Comparison of ENCODE assay signal across 8 cellular contexts in the genomic region with DNA sequence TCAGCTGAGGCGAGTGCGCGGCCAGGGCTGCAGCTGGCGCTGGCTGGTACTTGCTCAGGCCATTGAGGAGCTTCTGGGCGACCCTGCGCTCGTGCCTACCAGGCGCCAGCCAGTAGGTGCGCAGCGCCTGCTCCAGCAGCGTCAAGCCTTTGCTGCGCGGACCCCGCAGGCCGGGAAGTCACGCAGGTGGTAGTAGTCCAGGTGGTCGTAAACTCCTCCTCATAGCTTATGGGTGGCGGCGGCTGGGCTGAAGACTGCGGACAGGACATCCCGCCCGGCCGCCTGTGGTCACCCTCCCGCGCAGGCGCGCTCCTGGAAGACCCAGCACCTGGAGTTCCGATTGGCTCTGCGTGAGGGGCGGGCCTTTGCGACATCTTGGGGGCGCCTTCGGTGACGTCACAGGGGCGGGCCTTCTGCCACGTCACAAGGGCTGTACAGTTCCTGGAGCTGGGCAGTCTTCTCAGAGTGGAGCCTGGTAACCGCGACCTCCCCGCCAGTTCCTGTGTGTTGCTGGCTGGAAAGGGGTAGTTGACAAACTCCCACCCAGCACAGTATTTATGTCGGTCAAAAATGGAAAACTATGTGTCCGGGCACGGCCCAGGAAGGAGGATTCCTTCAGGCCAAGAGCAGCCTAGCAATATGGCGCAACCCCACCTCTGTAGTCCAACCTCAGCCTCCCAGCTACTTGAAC.
DNase-seq lines count a peak whose midpoint lies in the region; ATAC-seq, FAIRE-seq and TF ChIP-seq lines count a peak whose summit lies in the region.
"Not testable (repeated sequence)": the region's sequence is repeated elsewhere in the genome, so short reads cannot be mapped to it uniquely, and the experiment has no call there.

No MANE protein-coding gene starts in this region.

- POLR2A ChIA-PET in activated CD4-positive, alpha-beta T cell treated with anti-CD3 and anti-CD28 coated beads for 36 hours (lab: Charles Lee): interaction anchor here (0.8 to 1.2 kb wide), 2 partner anchors 20 to 397 kb away, joined by 3 read pairs; a partner anchor contains a TSS

- peak overlapping the region; percentile 88 for H3K27ac Mint-ChIP-seq in activated CD4-positive, alpha-beta T cell treated with anti-CD3 and anti-CD28 coated beads for 36 hours

- not testable (repeated sequence) for H3K9me3 ChIP-seq in BLaER1 treated with 17β-estradiol and CSF1 and Interleukin-3, amounts not matched to agents 10 nM and 100 nM (replicated peaks in 1 of 11)

- H3K36me3 ChIP-seq in BLaER1 treated with 17β-estradiol and CSF1 and Interleukin-3, amounts not matched to agents 10 nM and 100 nM: not testable (repeated sequence)

- not testable (repeated sequence) for H3K36me3 Mint-ChIP-seq in activated CD4-positive, alpha-beta T cell treated with anti-CD3 and anti-CD28 coated beads for 36 hours (ENCODE audit: low read depth)

- not testable (repeated sequence) for H3K4me1 Mint-ChIP-seq in activated CD4-positive, alpha-beta T cell treated with anti-CD3 and anti-CD28 coated beads for 36 hours

- peak; percentile 82 for FAIRE-seq in GM19239 (lab: Jason Lieb, UNC)

- intact Hi-C loops in activated CD4-positive, alpha-beta T cell treated with anti-CD3 and anti-CD28 coated beads for 36 hours (cut with DNase I, micrococcal nuclease): loop anchor here (1.0 to 2.0 kb wide), 5 partner anchors 20 to 723 kb away; a partner anchor contains a TSS

- H3K4me3 Mint-ChIP-seq in activated CD4-positive, alpha-beta T cell treated with anti-CD3 and anti-CD28 coated beads for 36 hours: peak overlapping the region; percentile 83

- peak overlapping the region; percentile 69 to 84 (median 76) for H3K4me3 ChIP-seq in BLaER1 treated with 17β-estradiol and CSF1 and Interleukin-3, amounts not matched to agents 10 nM and 100 nM
- peak overlapping the region; percentile 93 for H3K4me3 ChIP-seq in choroid plexus epithelial cell (ENCODE audit: low read depth, low read length)

- H3K9me3 Mint-ChIP-seq in activated CD4-positive, alpha-beta T cell treated with anti-CD3 and anti-CD28 coated beads for 36 hours (ENCODE audit: low read depth): not testable (repeated sequence)

- H3K27me3 Mint-ChIP-seq in activated CD4-positive, alpha-beta T cell treated with anti-CD3 and anti-CD28 coated beads for 36 hours: not testable (repeated sequence)

- H3K4me1 ChIP-seq in BLaER1 treated with 17β-estradiol and CSF1 and Interleukin-3, amounts not matched to agents 10 nM and 100 nM: peaks cover 0 to 15% (median 6%) of the 10 kb centered on the region in 10 experiments; a peak in 15 of 20 replicates

- H3K9ac ChIP-seq in BLaER1 treated with 17β-estradiol and CSF1 and Interleukin-3, amounts not matched to agents 10 nM and 100 nM: peak overlapping the region; percentile 68 to 85 (median 80); a peak in 21 of 22 replicates

- H3K27ac ChIP-seq in BLaER1 treated with 17β-estradiol and CSF1 and Interleukin-3, amounts not matched to agents 10 nM and 100 nM: peak overlapping the region; percentile 65 to 83 (median 78)
- H3K27ac ChIP-seq in layer of hippocampus (ENCODE audit: low read depth, low read length): peak overlapping the region; percentile 82

- not testable (repeated sequence) for H4K20me1 ChIP-seq in BLaER1 treated with 17β-estradiol and CSF1 and Interleukin-3, amounts not matched to agents 10 nM and 100 nM

- ATAC-seq in HG03439 (IDR thresholded peaks at IDR 0.05; ENCODE audit: unreplicated experiment): peak; percentile 97
- ATAC-seq in activated CD4-positive, alpha-beta T cell treated with anti-CD3 and anti-CD28 coated beads for 36 hours: peak; percentile 96

- CTCF ChIA-PET in activated CD4-positive, alpha-beta T cell treated with anti-CD3 and anti-CD28 coated beads for 36 hours (lab: Charles Lee): not testable (repeated sequence)

- H3K4me2 ChIP-seq in BLaER1 treated with 17β-estradiol and CSF1 and Interleukin-3, amounts not matched to agents 10 nM and 100 nM: peak overlapping the region; percentile 66 to 88 (median 77)

- peak; percentile 77 for DNase-seq in GM19239 (ENCODE audit: insufficient read length, low spot score)
- DNase-seq in NCI-H510A treated with DMSO at 0.1 percent for 48 hours (lab: John Stamatoyannopoulos, UW): peak; percentile 39
- peak; percentile 97 for DNase-seq in activated CD4-positive, alpha-beta T cell treated with anti-CD3 and anti-CD28 coated beads for 36 hours
- DNase-seq in choroid plexus epithelial cell (ENCODE audit: low read depth): peak; percentile 96
- peak; percentile 73 to 93 (median 88) for DNase-seq in stimulated activated CD4-positive, alpha-beta T cell treated with anti-CD3 and anti-CD28 coated beads, Interleukin-1b, Interleukin-23, amount 100 ng/mL, for 24 hours (ENCODE audit: low read depth in 4 of 4, low spot score in 1 of 4)

- not testable (repeated sequence) for TF ChIP-seq CTCF in choroid plexus epithelial cell (conservative IDR thresholded peaks at IDR 0.05; ENCODE audit: low read depth, low read length)

- H3K27me3 ChIP-seq in BLaER1 treated with 17β-estradiol and CSF1 and Interleukin-3, amounts not matched to agents 10 nM and 100 nM; layer of hippocampus (ENCODE audit: control insufficient read depth, insufficient read depth, low read length): not testable (repeated sequence)

Comparison
In these comparisons a context has a peak if more than half of its experiments do, and no peak if none do; other contexts are left out.
1. Peak in every context shown above with its lines: DNase-seq, ATAC-seq, H3K4me3 ChIP-seq and H3K27ac ChIP-seq.
2. DNase-seq: peak in every context shown above with its lines; median percentile 97 in activated CD4-positive, alpha-beta T cell treated with anti-CD3 and anti-CD28 coated beads for 36 hours; 96 in choroid plexus epithelial cell; 88 in stimulated activated CD4-positive, alpha-beta T cell treated with anti-CD3 and anti-CD28 coated beads, Interleukin-1b, Interleukin-23, amount 100 ng/mL, for 24 hours; 77 in GM19239; 39 in NCI-H510A treated with DMSO at 0.1 percent for 48 hours.